In the genomic region with DNA sequence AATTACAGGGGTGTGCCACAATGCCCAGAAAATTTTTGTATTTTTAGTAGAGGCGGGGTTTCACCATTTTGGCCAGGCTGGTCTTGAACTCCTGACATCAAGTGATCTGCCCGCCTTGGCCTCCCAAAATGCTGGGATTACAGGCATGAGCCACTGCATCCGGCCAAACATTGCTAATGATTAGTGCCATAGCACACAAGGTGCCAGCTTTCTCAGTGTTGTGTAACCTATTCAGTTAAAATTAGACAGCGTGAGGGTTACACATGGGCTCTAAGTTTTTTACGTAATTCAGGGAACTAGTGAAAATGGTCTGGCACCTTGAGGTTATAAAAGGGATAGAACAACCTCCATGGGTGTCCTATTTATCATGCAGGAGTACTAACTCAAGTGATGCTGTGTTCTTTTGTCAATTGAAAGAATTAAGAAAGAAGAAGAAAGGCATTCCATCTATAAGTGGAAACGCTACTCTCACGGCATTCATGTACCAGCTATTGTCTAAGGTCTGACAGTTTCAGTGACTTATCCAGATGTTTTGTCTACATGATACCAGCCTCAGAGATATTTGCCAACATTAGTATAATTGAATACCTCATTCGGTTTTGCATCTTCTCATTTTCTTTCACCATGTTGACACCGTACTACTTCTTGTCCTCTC, we compare ENCODE assay signal across 25 cellular contexts.
DNase-seq lines count a peak whose midpoint lies in the region; ATAC-seq, FAIRE-seq and TF ChIP-seq lines count a peak whose summit lies in the region.
"Had no signal": no experiment of that assay in that cellular context is flagged by ENCODE, and none has a peak within 500 bp of the region (broad histone marks: within the 10 kb centered on the region; RNA-seq: fewer than 3 reads in every experiment).

No MANE protein-coding gene starts in this region.

- no peak overlapping the region for H3K27ac ChIP-seq in HL-60 (replicated peaks)
- no peak overlapping the region for H3K27ac ChIP-seq in pancreas
- H3K27ac ChIP-seq: epithelial cell of prostate, heart right ventricle, vagina had no signal

- no peaks in the 10 kb centered on the region for H3K36me3 ChIP-seq in pancreas
- H3K36me3 ChIP-seq: heart right ventricle, vagina had no signal

- peak overlapping the region; percentile 72 for H3K27ac Mint-ChIP-seq in chondrocyte (ENCODE audit: unreplicated experiment)
- H3K27ac Mint-ChIP-seq: activated CD8-positive, alpha-beta T cell treated with anti-CD3 and anti-CD28 coated beads for 36 hours; activated naive CD8-positive, alpha-beta T cell treated with anti-CD3 and anti-CD28 coated beads for 36 hours; stimulated activated effector memory CD8-positive, alpha-beta T cell treated with anti-CD3 and anti-CD28 coated beads, Interleukin-12 subunit alpha, Interleukin-12 subunit beta, amount 100 ng/mL, for 72 hours had no signal

- no peak overlapping the region for H3K4me3 ChIP-seq in HL-60 (replicated peaks; ENCODE audit: insufficient read depth, low read length)
- H3K4me3 ChIP-seq in pancreas: no peak overlapping the region
- H3K4me3 ChIP-seq: heart right ventricle, vagina had no signal

- ATAC-seq in pancreas: peak in 3 of 4 donors; percentile 34 to 50 (median 46)
- ATAC-seq: activated CD8-positive, alpha-beta T cell treated with anti-CD3 and anti-CD28 coated beads for 36 hours; heart right ventricle; stimulated activated effector memory CD8-positive, alpha-beta T cell treated with anti-CD3 and anti-CD28 coated beads, Interleukin-12 subunit alpha, Interleukin-12 subunit beta, amount 100 ng/mL, for 72 hours had no signal

- H3K27me3 Mint-ChIP-seq in chondrocyte (ENCODE audit: low read depth): no peaks in the 10 kb centered on the region
- H3K27me3 Mint-ChIP-seq: activated CD8-positive, alpha-beta T cell treated with anti-CD3 and anti-CD28 coated beads for 36 hours; activated naive CD8-positive, alpha-beta T cell treated with anti-CD3 and anti-CD28 coated beads for 36 hours had no signal

- H3K27me3 ChIP-seq in HL-60 (ENCODE audit: insufficient read depth, poor library complexity, severe bottlenecking) (no peaks in the 10 kb centered on the region), pancreas (no peaks in the 10 kb centered on the region)
- H3K27me3 ChIP-seq: vagina had no signal

- H3K9me3 ChIP-seq in pancreas: no peaks in the 10 kb centered on the region
- H3K9me3 ChIP-seq: heart right ventricle, vagina had no signal

- no peak for TF ChIP-seq CTCF in HL-60 (IDR thresholded peaks at IDR 0.05; ENCODE audit: insufficient read depth, low read length)
- no peak for TF ChIP-seq CTCF in chondrocyte (IDR thresholded peaks at IDR 0.05)
- TF ChIP-seq CTCF in pancreas (IDR thresholded peaks at IDR 0.05): no peak

- no peak for FAIRE-seq in pancreas (lab: Jason Lieb, UNC)

- no peaks in the 10 kb centered on the region for H3K36me3 Mint-ChIP-seq in chondrocyte (ENCODE audit: low read depth)
- H3K36me3 Mint-ChIP-seq: activated naive CD8-positive, alpha-beta T cell treated with anti-CD3 and anti-CD28 coated beads for 36 hours; CD14-positive monocyte; stimulated activated effector memory CD8-positive, alpha-beta T cell treated with anti-CD3 and anti-CD28 coated beads, Interleukin-12 subunit alpha, Interleukin-12 subunit beta, amount 100 ng/mL, for 72 hours had no signal

- no peak overlapping the region for H3K4me3 Mint-ChIP-seq in chondrocyte (ENCODE audit: unreplicated experiment)
- H3K4me3 Mint-ChIP-seq: activated CD8-positive, alpha-beta T cell treated with anti-CD3 and anti-CD28 coated beads for 36 hours; activated naive CD8-positive, alpha-beta T cell treated with anti-CD3 and anti-CD28 coated beads for 36 hours; CD14-positive monocyte; stimulated activated effector memory CD8-positive, alpha-beta T cell treated with anti-CD3 and anti-CD28 coated beads, Interleukin-12 subunit alpha, Interleukin-12 subunit beta, amount 100 ng/mL, for 72 hours had no signal

- peak; percentile 51 to 95 for DNase-seq in HL-60 (ENCODE audit: low read depth in 1 of 2, low spot score in 1 of 2)
- DNase-seq in NOMO-1 (lab: John Stamatoyannopoulos, UW; ENCODE audit: unreplicated experiment in 2 of 2): peak; percentile 50 to 51
- DNase-seq in chondrocyte (ENCODE audit: low spot score): no peak
- DNase-seq in pancreas: peak in 1 of 6 donors; percentile 34
- no peak for DNase-seq in stimulated activated CD4-positive, alpha-beta T cell treated with anti-CD3 and anti-CD28 coated beads, Interleukin-2, amount 100 ng/mL, for 48 hours
- no peak for DNase-seq in cortex of kidney (lab: John Stamatoyannopoulos, UW)
- no peak for DNase-seq in GF-D8 (lab: John Stamatoyannopoulos, UW)
- no peak for DNase-seq in DMS79 treated with DMSO at 0.1 percent for 48 hours (lab: John Stamatoyannopoulos, UW)
- DNase-seq: activated CD8-positive, alpha-beta T cell treated with anti-CD3 and anti-CD28 coated beads for 36 hours; activated effector memory CD4-positive, alpha-beta T cell treated with Interleukin-2 at 50 U/mL for 16 hours; activated naive CD8-positive, alpha-beta T cell treated with anti-CD3 and anti-CD28 coated beads for 36 hours; effector CD4-positive, alpha-beta T cell; EL; foreskin fibroblast; heart right ventricle; KBM-7; mesendoderm; NCI-H1694 treated with DMSO at 0.1 percent for 48 hours; NCI-H69; occipital lobe; T-helper 9 cell had no signal

- no peaks in the 10 kb centered on the region for H3K4me1 ChIP-seq in pancreas
- H3K4me1 ChIP-seq: vagina had no signal

- H3K4me1 Mint-ChIP-seq in chondrocyte (ENCODE audit: low read depth): peaks cover 33% of the 10 kb centered on the region

- intact Hi-C loops in pancreas (cut with DNase I): no loop called here

- H3K9me3 Mint-ChIP-seq in chondrocyte (ENCODE audit: low read depth): no peaks in the 10 kb centered on the region
- H3K9me3 Mint-ChIP-seq: activated CD8-positive, alpha-beta T cell treated with anti-CD3 and anti-CD28 coated beads for 36 hours; activated naive CD8-positive, alpha-beta T cell treated with anti-CD3 and anti-CD28 coated beads for 36 hours; CD14-positive monocyte; stimulated activated effector memory CD8-positive, alpha-beta T cell treated with anti-CD3 and anti-CD28 coated beads, Interleukin-12 subunit alpha, Interleukin-12 subunit beta, amount 100 ng/mL, for 72 hours had no signal

- WGBS in pancreas, 2 donors: 62 to 76% methylated on average over 9 of the region's 9 CpGs

Comparison
In these comparisons a context has a peak if more than half of its experiments do, and no peak if none do; other contexts are left out.
1. DNase-seq: peak in HL-60 (2 of 2) and NOMO-1 (2 of 2); none in chondrocyte (single experiment), stimulated activated CD4-positive, alpha-beta T cell treated with anti-CD3 and anti-CD28 coated beads, Interleukin-2, amount 100 ng/mL, for 48 hours (0 of 2), cortex of kidney (single experiment), GF-D8 (single experiment) and DMS79 treated with DMSO at 0.1 percent for 48 hours (single experiment).